Comparison of ENCODE assay signal across 1 cellular context in the genomic region with DNA sequence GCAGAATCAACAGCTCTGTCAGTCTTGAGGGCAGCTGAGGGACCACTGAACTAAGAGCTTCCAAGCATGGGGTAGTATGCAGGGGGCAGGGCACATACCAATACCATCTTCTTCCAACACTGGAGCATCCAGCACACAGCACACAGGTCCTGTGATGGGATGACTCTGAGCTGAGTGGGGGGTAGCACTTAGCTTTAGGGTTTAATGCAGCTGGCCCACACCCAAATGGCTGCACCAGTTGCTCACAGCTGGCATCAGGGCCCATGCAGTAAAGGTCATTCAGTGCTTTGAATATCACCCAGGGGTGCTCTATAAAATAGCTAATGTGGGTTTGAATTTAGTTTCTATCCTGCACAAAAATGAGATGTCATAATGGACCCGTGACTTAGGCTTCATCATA.
TF ChIP-seq lines count a peak whose summit lies in the region.

No MANE protein-coding gene starts in this region.

TF ChIP-seq in H1, 55 proteins besides CTCF, POLR2A, EP300 and RAD21:
- TF ChIP-seq YY1 (IDR thresholded peaks at IDR 0.05; ENCODE audit: low read depth, low read length): no peak
- TF ChIP-seq RXRA (IDR thresholded peaks at IDR 0.05; ENCODE audit: insufficient read depth, low read depth, low read length): no peak
- TF ChIP-seq TBP (IDR thresholded peaks at IDR 0.05; ENCODE audit: low read depth, low read length): no peak
